Comparison of ENCODE assay signal across 1 cellular context in the genomic region with DNA sequence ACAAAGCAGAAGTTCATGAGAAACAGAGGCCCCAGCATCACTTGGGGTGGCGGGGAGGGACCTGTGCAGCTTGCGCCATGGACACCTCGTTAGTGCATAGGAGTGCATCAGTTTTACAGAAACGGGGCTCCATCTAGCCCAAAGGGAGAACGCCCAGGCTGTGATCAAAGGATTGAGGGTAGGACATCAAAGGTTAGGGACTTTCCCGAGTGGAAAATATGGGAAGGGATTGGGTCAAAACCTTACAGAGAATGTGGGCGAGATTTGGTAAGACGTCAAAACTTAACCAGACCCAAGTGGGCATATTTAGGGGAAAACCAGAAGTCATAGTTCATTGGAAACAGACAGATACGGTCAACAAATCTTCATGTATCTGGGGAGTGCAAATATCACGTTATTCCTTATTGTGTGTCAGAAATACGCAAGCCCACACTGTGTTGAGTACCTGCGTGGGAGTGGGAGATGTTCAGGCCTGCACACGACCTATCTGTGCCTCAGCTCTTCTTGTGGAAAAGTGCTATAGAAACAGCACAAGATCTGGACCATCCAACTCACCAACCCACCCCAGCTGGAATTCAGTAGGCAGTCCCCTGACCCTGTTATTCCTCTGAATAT.
TF ChIP-seq lines count a peak whose summit lies in the region.

No MANE protein-coding gene starts in this region.

TF ChIP-seq in H1, 55 proteins besides CTCF, POLR2A, EP300 and RAD21:
- TF ChIP-seq CHD2 (IDR thresholded peaks at IDR 0.05; ENCODE audit: low read length), result no peak
- no peak for TF ChIP-seq JUND (IDR thresholded peaks at IDR 0.05; ENCODE audit: low read length)
- no peak for TF ChIP-seq KDM1A (IDR thresholded peaks at IDR 0.05; ENCODE audit: borderline replicate concordance, low read length)
- TF ChIP-seq SRF (IDR thresholded peaks at IDR 0.05; ENCODE audit: low read depth, low read length), result no peak
- no peak for TF ChIP-seq SAP30 (IDR thresholded peaks at IDR 0.05; ENCODE audit: insufficient read depth, insufficient replicate concordance, low read length)
- no peak for TF ChIP-seq USF2 (IDR thresholded peaks at IDR 0.05; ENCODE audit: low read length)
- TF ChIP-seq CBX8 (IDR thresholded peaks at IDR 0.05; ENCODE audit: borderline replicate concordance, low read depth, low read length), result no peak
- no peak for TF ChIP-seq HDAC6 (IDR thresholded peaks at IDR 0.05; ENCODE audit: low read depth, low read length)
- no peak for TF ChIP-seq CHD7 (IDR thresholded peaks at IDR 0.05; ENCODE audit: insufficient replicate concordance, low read length)
- no peak for TF ChIP-seq SP4 (IDR thresholded peaks at IDR 0.05; ENCODE audit: low read length)
- TF ChIP-seq BACH1 (IDR thresholded peaks at IDR 0.05; ENCODE audit: low read length), result no peak
- TF ChIP-seq SP2 (IDR thresholded peaks at IDR 0.05; ENCODE audit: low read length), result no peak
- no peak for TF ChIP-seq CEBPB (IDR thresholded peaks at IDR 0.05; ENCODE audit: low read depth, low read length)
- TF ChIP-seq ASH2L (IDR thresholded peaks at IDR 0.05; ENCODE audit: low read length), result no peak
- TF ChIP-seq CREB1 (IDR thresholded peaks at IDR 0.05), result no peak
- TF ChIP-seq, protein P1, sequence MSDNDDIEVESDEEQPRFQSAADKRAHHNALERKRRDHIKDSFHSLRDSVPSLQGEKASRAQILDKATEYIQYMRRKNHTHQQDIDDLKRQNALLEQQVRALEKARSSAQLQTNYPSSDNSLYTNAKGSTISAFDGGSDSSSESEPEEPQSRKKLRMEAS (IDR thresholded peaks at IDR 0.05), result no peak
- TF ChIP-seq POLR2AphosphoS5 (IDR thresholded peaks at IDR 0.05; ENCODE audit: low read depth, low read length), result no peak
- no peak for TF ChIP-seq SIN3A (conservative IDR thresholded peaks at IDR 0.05 in 1 of 2, IDR thresholded peaks at IDR 0.05 in 1 of 2; ENCODE audit: low read depth in 1 of 2, low read length in 2 of 2)
TF ChIP-seq in H1: peak in this region for 0.
